In genomic region chr3:194083253-194084224, GRCh38 we compare ENCODE assay signal across 2 cellular contexts.
TF ChIP-seq lines count a peak whose summit lies in the region.

No MANE protein-coding gene starts in this region.

TF ChIP-seq in K562, 482 proteins besides CTCF, POLR2A, EP300 and RAD21 (continued from another document and continues in another):
- TF ChIP-seq JUND (IDR thresholded peaks at IDR 0.05; ENCODE audit: borderline replicate concordance, low read depth, low read length): no peak
- peak; percentile 18; the same call in 1 of the 3 replicates for TF ChIP-seq JUND (tag; IDR thresholded peaks at IDR 0.05; ENCODE audit: borderline replicate concordance, low read depth, low read length)
- TF ChIP-seq GABPB2 (CRISPR knock-in tag; conservative IDR thresholded peaks at IDR 0.05): no peak
- TF ChIP-seq ZNF277 (CRISPR knock-in tag; IDR thresholded peaks at IDR 0.05; ENCODE audit: borderline replicate concordance): no peak
- TF ChIP-seq C11orf30 (IDR thresholded peaks at IDR 0.05; ENCODE audit: low read depth): peak; percentile 43; the same call in 1 of the 2 replicates
- TF ChIP-seq FOXK2 (conservative IDR thresholded peaks at IDR 0.05 in 1 of 2, IDR thresholded peaks at IDR 0.05 in 1 of 2; ENCODE audit: low read depth in 2 of 2): no peak
- peak; percentile 8; the same call in 1 of the 2 replicates for TF ChIP-seq MBD2 (IDR thresholded peaks at IDR 0.05; ENCODE audit: borderline replicate concordance, low read depth)
- no peak for TF ChIP-seq ZNF174 (CRISPR knock-in tag; IDR thresholded peaks at IDR 0.05)
- no peak; the same call in 1 of the 2 replicates for TF ChIP-seq RFX1 (IDR thresholded peaks at IDR 0.05)
- no peak for TF ChIP-seq NEUROD1 (IDR thresholded peaks at IDR 0.05; ENCODE audit: borderline replicate concordance, low read depth, low read length, partially characterized antibody)
- TF ChIP-seq, protein P1, sequence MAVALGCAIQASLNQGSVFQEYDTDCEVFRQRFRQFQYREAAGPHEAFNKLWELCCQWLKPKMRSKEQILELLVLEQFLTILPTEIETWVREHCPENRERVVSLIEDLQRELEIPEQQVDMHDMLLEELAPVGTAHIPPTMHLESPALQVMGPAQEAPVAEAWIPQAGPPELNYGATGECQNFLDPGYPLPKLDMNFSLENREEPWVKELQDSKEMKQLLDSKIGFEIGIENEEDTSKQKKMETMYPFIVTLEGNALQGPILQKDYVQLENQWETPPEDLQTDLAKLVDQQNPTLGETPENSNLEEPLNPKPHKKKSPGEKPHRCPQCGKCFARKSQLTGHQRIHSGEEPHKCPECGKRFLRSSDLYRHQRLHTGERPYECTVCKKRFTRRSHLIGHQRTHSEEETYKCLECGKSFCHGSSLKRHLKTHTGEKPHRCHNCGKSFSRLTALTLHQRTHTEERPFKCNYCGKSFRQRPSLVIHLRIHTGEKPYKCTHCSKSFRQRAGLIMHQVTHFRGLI (CRISPR knock-in tag; IDR thresholded peaks at IDR 0.05): no peak
- peak; percentile 39; the same call in 1 of the 2 replicates for TF ChIP-seq POLR2G (IDR thresholded peaks at IDR 0.05; ENCODE audit: low read depth, low read length)
- TF ChIP-seq SREBF1 (IDR thresholded peaks at IDR 0.05; ENCODE audit: borderline replicate concordance, low read depth, low read length): no peak
- TF ChIP-seq, protein P2, sequence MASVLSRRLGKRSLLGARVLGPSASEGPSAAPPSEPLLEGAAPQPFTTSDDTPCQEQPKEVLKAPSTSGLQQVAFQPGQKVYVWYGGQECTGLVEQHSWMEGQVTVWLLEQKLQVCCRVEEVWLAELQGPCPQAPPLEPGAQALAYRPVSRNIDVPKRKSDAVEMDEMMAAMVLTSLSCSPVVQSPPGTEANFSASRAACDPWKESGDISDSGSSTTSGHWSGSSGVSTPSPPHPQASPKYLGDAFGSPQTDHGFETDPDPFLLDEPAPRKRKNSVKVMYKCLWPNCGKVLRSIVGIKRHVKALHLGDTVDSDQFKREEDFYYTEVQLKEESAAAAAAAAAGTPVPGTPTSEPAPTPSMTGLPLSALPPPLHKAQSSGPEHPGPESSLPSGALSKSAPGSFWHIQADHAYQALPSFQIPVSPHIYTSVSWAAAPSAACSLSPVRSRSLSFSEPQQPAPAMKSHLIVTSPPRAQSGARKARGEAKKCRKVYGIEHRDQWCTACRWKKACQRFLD (CRISPR knock-in tag; IDR thresholded peaks at IDR 0.05): 0 out of 2 replicates have a peak, but pooled peaks have one; percentile 27
- no peak for TF ChIP-seq CREB3 (tag; conservative IDR thresholded peaks at IDR 0.05; ENCODE audit: low read depth)
- peak; percentile 33; the same call in 1 of the 2 replicates for TF ChIP-seq TEAD4 (IDR thresholded peaks at IDR 0.05; ENCODE audit: low read length)
- TF ChIP-seq TEAD4 (CRISPR knock-in tag; IDR thresholded peaks at IDR 0.05; ENCODE audit: borderline replicate concordance): no peak
- 0 out of 2 replicates have a peak, but pooled peaks have one; percentile 20 for TF ChIP-seq DPF2 (IDR thresholded peaks at IDR 0.05)
- TF ChIP-seq CBFA2T2 (conservative IDR thresholded peaks at IDR 0.05): 0 out of 2 replicates have a peak, but pooled peaks have one; percentile 7
- peak; percentile 41; the same call in 1 of the 2 replicates for TF ChIP-seq TAL1 (IDR thresholded peaks at IDR 0.05)
- no peak for TF ChIP-seq FOS (IDR thresholded peaks at IDR 0.05; ENCODE audit: extremely low read depth, insufficient read length)
- TF ChIP-seq ILF3 (IDR thresholded peaks at IDR 0.05; ENCODE audit: borderline replicate concordance): no peak
- TF ChIP-seq CEBPG (CRISPR knock-in tag; IDR thresholded peaks at IDR 0.05): peak; percentile 82
- peak; percentile 68 to 75 for TF ChIP-seq CEBPG (tag; conservative IDR thresholded peaks at IDR 0.05 in 1 of 2, IDR thresholded peaks at IDR 0.05 in 1 of 2)
- TF ChIP-seq RCOR1 (IDR thresholded peaks at IDR 0.05; ENCODE audit: borderline replicate concordance in 1 of 2, low read depth in 2 of 2, low read length in 2 of 2): peak in 1 of 2 experiments; percentile 32; a peak in 1 of 4 replicates
- peak; percentile 56; the same call in 1 of the 2 replicates for TF ChIP-seq ARID1B (IDR thresholded peaks at IDR 0.05)
- peak; percentile 13; the same call in 1 of the 2 replicates for TF ChIP-seq FOSL1 (tag; conservative IDR thresholded peaks at IDR 0.05)
- TF ChIP-seq ZBTB7A (IDR thresholded peaks at IDR 0.05; ENCODE audit: borderline replicate concordance, control insufficient read depth, low read depth, low read length): no peak
- peak; percentile 57; the same call in 1 of the 2 replicates for TF ChIP-seq HMBOX1 (IDR thresholded peaks at IDR 0.05)
- TF ChIP-seq TCF3 (CRISPR knock-in tag; IDR thresholded peaks at IDR 0.05): peak; percentile 58; the same call in 1 of the 2 replicates

TF ChIP-seq in SK-N-SH, 30 proteins besides CTCF, POLR2A, EP300 and RAD21:
- TF ChIP-seq PBX3 (IDR thresholded peaks at IDR 0.05) (no peak), RFX5 (IDR thresholded peaks at IDR 0.05; ENCODE audit: low read length) (no peak), JUND (IDR thresholded peaks at IDR 0.05) (no peak), NRF1 (IDR thresholded peaks at IDR 0.05; ENCODE audit: low read depth, low read length) (no peak), REST (IDR thresholded peaks at IDR 0.05; ENCODE audit: low read depth, low read length) (no peak), POLR2AphosphoS5 (IDR thresholded peaks at IDR 0.05; ENCODE audit: low read depth, low read length) (no peak), CHD2 (IDR thresholded peaks at IDR 0.05; ENCODE audit: low read length, partially characterized antibody) (no peak), FOSL2 (IDR thresholded peaks at IDR 0.05; ENCODE audit: borderline replicate concordance, low read depth) (no peak), RCOR1 (IDR thresholded peaks at IDR 0.05; ENCODE audit: low read length) (no peak), ZBTB33 (IDR thresholded peaks at IDR 0.05; ENCODE audit: borderline replicate concordance, low read depth) (no peak), EZH2phosphoT487 (IDR thresholded peaks at IDR 0.05; ENCODE audit: borderline replicate concordance, low read depth) (no peak)
